In the genomic region with DNA sequence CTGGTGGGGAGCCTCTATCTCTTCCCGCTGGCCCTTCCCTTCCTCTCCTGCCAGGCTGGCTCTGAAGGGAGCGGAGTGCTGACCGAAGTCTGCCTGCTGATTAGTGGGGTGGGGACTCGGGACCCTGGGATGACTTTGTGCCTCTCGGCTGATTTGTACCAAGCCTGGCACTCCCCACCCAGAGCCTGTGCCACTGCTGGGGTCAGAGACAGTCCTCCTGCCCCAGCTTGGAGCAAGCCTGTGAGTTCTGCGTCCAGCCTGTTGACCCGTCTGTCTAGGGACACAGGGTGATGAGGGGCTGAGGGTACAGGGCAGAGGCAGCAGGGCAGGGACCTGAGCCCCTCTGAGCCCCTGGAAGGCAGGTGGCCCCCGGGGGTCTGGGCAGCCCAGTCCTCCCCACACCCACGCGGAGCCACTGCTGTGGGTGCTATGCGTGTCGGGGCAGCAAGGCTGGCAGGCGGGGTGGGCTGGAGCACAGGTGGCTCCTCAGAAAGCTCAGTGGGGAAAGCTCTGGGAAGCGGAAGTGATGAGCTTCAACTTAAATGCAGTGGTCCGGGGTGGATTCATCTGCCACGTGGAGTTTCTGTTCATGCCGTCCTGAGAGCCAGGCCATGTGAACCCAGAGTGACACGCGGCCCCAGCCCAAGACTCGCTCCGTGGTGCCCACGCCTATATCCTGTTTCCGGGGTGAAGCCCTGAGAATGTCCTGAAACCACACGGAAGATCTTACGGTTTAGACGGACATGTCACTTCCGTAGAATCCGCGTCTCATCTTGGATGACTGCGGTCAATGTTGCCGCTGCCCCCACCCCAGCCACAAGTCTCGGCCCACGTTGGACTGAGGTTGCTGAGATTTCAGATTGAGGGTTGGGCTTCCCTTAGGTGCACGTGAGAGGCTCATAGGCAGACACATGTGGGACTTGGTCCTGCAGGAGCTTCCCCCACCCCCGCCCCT, we compare ENCODE assay signal across 1 cellular context.
TF ChIP-seq lines count a peak whose summit lies in the region.

No MANE protein-coding gene starts in this region.

TF ChIP-seq in HCT116, 20 proteins besides CTCF, POLR2A, EP300 and RAD21 (continued from another document):
- TF ChIP-seq, protein P1, sequence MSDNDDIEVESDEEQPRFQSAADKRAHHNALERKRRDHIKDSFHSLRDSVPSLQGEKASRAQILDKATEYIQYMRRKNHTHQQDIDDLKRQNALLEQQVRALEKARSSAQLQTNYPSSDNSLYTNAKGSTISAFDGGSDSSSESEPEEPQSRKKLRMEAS (IDR thresholded peaks at IDR 0.05): no peak
- TF ChIP-seq SP1 (IDR thresholded peaks at IDR 0.05; ENCODE audit: low read depth): no peak
- TF ChIP-seq YY1 (IDR thresholded peaks at IDR 0.05; ENCODE audit: extremely low read depth, insufficient replicate concordance, low read depth, low read length): no peak
- TF ChIP-seq TCF7L2 (IDR thresholded peaks at IDR 0.05; ENCODE audit: borderline replicate concordance, extremely low read depth, insufficient read depth, insufficient read length): no peak
- TF ChIP-seq, protein P2, sequence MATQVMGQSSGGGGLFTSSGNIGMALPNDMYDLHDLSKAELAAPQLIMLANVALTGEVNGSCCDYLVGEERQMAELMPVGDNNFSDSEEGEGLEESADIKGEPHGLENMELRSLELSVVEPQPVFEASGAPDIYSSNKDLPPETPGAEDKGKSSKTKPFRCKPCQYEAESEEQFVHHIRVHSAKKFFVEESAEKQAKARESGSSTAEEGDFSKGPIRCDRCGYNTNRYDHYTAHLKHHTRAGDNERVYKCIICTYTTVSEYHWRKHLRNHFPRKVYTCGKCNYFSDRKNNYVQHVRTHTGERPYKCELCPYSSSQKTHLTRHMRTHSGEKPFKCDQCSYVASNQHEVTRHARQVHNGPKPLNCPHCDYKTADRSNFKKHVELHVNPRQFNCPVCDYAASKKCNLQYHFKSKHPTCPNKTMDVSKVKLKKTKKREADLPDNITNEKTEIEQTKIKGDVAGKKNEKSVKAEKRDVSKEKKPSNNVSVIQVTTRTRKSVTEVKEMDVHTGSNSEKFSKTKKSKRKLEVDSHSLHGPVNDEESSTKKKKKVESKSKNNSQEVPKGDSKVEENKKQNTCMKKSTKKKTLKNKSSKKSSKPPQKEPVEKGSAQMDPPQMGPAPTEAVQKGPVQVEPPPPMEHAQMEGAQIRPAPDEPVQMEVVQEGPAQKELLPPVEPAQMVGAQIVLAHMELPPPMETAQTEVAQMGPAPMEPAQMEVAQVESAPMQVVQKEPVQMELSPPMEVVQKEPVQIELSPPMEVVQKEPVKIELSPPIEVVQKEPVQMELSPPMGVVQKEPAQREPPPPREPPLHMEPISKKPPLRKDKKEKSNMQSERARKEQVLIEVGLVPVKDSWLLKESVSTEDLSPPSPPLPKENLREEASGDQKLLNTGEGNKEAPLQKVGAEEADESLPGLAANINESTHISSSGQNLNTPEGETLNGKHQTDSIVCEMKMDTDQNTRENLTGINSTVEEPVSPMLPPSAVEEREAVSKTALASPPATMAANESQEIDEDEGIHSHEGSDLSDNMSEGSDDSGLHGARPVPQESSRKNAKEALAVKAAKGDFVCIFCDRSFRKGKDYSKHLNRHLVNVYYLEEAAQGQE (IDR thresholded peaks at IDR 0.05; ENCODE audit: low read depth): no peak
- TF ChIP-seq POLR2AphosphoS5 (IDR thresholded peaks at IDR 0.05; ENCODE audit: low read depth, low read length): no peak
- no peak for TF ChIP-seq SIN3A (IDR thresholded peaks at IDR 0.05; ENCODE audit: low read depth)
- no peak for TF ChIP-seq ZFX (IDR thresholded peaks at IDR 0.05)
- TF ChIP-seq ZNF274 (IDR thresholded peaks at IDR 0.05; ENCODE audit: low read depth, low read length): no peak
- no peak for TF ChIP-seq EGR1 (IDR thresholded peaks at IDR 0.05; ENCODE audit: low read depth)
